Comparison of ENCODE assay signal across 8 cellular contexts in genomic region chr6:150417899-150418824, GRCh38. TPM values are rescaled to one million over a fixed set of nuclear protein-coding genes. Genes with fewer than 3 reads are reported as not detected.
DNase-seq lines count a peak whose midpoint lies in the region; ATAC-seq and TF ChIP-seq lines count a peak whose summit lies in the region.

No MANE protein-coding gene starts in this region.

- TF ChIP-seq EP300 in stomach (IDR thresholded peaks at IDR 0.05): no peak

- peak overlapping the region; percentile 38 to 53 (median 46) for H3K4me3 ChIP-seq in stomach

- intact Hi-C loops in stomach (cut with DNase I; ENCODE audit: low total_unique reads): no loop called here

- no peaks in the 10 kb centered on the region for H3K27me3 ChIP-seq in stomach

- TF ChIP-seq CTCF in stomach (IDR thresholded peaks at IDR 0.05): peak in 5 of 7 experiments; percentile 67 to 78 (median 74)

- no peaks in the 10 kb centered on the region for H3K9me3 ChIP-seq in stomach

- H3K36me3 ChIP-seq in stomach: no peaks in the 10 kb centered on the region

- TF ChIP-seq POLR2A in stomach (IDR thresholded peaks at IDR 0.05): no peak

- H3K4me1 ChIP-seq in stomach: peaks cover 0 to 15% (median 8%) of the 10 kb centered on the region in 4 donors

- ATAC-seq in GM21529 (IDR thresholded peaks at IDR 0.05; ENCODE audit: unreplicated experiment) (peak; percentile 77), left lobe of liver (peak; percentile 89)

- peak overlapping the region in 4 of 5 donors; percentile 50 to 75 (median 66) for H3K27ac ChIP-seq in stomach

- WGBS in stomach, 5 donors: 5 to 10% (median 7%) methylated on average over 12 of the region's 12 CpGs

- peak; percentile 72 for DNase-seq in NCI-H510A treated with DMSO at 0.1 percent for 48 hours (lab: John Stamatoyannopoulos, UW)
- no peak for DNase-seq in NCI-H510A (lab: John Stamatoyannopoulos, UW)
- DNase-seq in Kasumi-1 (lab: John Stamatoyannopoulos, UW): peak; percentile 90 to 91
- DNase-seq in SIG-M5 treated with dmso at 0.1 percent for 504 hours (lab: John Stamatoyannopoulos, UW; ENCODE audit: unreplicated experiment): peak; percentile 81
- DNase-seq in cerebellum (ENCODE audit: low spot score): peak; percentile 60
- no peak for DNase-seq in left lobe of liver (ENCODE audit: low spot score)
- DNase-seq in stomach: no peak

RNA-seq across cellular contexts. Expression of gene IYD, which starts 49.4 kb away (rescaled TPM):
- total RNA-seq in cerebellum: not detected
- 28.2 TPM for total RNA-seq in left lobe of liver
- total RNA-seq in stomach: 1 to 10 TPM in 2 of 5 donors, under 1 TPM in 2, not detected in 1; 0.45 to 3.5 (median 1.1) TPM
- polyA plus RNA-seq in stomach: under 1 TPM; 0.46 to 0.75 (median 0.68) TPM

Comparison
In these comparisons a context has a peak if more than half of its experiments do, and no peak if none do; other contexts are left out.
1. DNase-seq: peak in NCI-H510A treated with DMSO at 0.1 percent for 48 hours (single experiment), Kasumi-1 (2 of 2), SIG-M5 treated with dmso at 0.1 percent for 504 hours (single experiment) and cerebellum (single experiment); none in NCI-H510A (single experiment), left lobe of liver (single experiment) and stomach (single experiment).